ENCODE assay signal across 1 cellular context in genomic region chr12:39442895-39443703, GRCh38.
A peak's percentile ranks its signal among the peaks of the same experiment; 100 is the strongest.
TF ChIP-seq lines count a peak whose summit lies in the region.

A gene with protein sequence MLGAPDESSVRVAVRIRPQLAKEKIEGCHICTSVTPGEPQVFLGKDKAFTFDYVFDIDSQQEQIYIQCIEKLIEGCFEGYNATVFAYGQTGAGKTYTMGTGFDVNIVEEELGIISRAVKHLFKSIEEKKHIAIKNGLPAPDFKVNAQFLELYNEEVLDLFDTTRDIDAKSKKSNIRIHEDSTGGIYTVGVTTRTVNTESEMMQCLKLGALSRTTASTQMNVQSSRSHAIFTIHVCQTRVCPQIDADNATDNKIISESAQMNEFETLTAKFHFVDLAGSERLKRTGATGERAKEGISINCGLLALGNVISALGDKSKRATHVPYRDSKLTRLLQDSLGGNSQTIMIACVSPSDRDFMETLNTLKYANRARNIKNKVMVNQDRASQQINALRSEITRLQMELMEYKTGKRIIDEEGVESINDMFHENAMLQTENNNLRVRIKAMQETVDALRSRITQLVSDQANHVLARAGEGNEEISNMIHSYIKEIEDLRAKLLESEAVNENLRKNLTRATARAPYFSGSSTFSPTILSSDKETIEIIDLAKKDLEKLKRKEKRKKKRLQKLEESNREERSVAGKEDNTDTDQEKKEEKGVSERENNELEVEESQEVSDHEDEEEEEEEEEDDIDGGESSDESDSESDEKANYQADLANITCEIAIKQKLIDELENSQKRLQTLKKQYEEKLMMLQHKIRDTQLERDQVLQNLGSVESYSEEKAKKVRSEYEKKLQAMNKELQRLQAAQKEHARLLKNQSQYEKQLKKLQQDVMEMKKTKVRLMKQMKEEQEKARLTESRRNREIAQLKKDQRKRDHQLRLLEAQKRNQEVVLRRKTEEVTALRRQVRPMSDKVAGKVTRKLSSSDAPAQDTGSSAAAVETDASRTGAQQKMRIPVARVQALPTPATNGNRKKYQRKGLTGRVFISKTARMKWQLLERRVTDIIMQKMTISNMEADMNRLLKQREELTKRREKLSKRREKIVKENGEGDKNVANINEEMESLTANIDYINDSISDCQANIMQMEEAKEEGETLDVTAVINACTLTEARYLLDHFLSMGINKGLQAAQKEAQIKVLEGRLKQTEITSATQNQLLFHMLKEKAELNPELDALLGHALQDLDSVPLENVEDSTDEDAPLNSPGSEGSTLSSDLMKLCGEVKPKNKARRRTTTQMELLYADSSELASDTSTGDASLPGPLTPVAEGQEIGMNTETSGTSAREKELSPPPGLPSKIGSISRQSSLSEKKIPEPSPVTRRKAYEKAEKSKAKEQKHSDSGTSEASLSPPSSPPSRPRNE (N-terminal part only) (minus strand): TSS chr12:39443120. CDS start chr12:39442970, 150 bp downstream.

TF ChIP-seq in WTC11, 78 proteins besides CTCF, POLR2A, EP300 and RAD21 (continued from another document and continues in another):
- peak; percentile 28; the same call in 1 of the 2 replicates for TF ChIP-seq ERG (CRISPR knock-in tag; IDR thresholded peaks at IDR 0.05)
- TF ChIP-seq MYBL2 (CRISPR knock-in tag; IDR thresholded peaks at IDR 0.05), result peak; percentile 69; the same call in 1 of the 2 replicates
- TF ChIP-seq ZNF219 (CRISPR knock-in tag; IDR thresholded peaks at IDR 0.05; ENCODE audit: borderline replicate concordance), result no peak
- TF ChIP-seq ETV6 (CRISPR knock-in tag; IDR thresholded peaks at IDR 0.05), result no peak
- no peak for TF ChIP-seq JUN (CRISPR knock-in tag; IDR thresholded peaks at IDR 0.05)
- no peak for TF ChIP-seq NFYB (CRISPR knock-in tag; conservative IDR thresholded peaks at IDR 0.05; ENCODE audit: low read depth)
- TF ChIP-seq FOXK1 (CRISPR knock-in tag; IDR thresholded peaks at IDR 0.05), result 0 out of 2 replicates have a peak, but pooled peaks have one; percentile 36
- TF ChIP-seq SMAD3 (CRISPR knock-in tag; IDR thresholded peaks at IDR 0.05; ENCODE audit: borderline replicate concordance), result no peak
- TF ChIP-seq GABPB1 (CRISPR knock-in tag; IDR thresholded peaks at IDR 0.05), result peak; percentile 71
- TF ChIP-seq, protein P1, sequence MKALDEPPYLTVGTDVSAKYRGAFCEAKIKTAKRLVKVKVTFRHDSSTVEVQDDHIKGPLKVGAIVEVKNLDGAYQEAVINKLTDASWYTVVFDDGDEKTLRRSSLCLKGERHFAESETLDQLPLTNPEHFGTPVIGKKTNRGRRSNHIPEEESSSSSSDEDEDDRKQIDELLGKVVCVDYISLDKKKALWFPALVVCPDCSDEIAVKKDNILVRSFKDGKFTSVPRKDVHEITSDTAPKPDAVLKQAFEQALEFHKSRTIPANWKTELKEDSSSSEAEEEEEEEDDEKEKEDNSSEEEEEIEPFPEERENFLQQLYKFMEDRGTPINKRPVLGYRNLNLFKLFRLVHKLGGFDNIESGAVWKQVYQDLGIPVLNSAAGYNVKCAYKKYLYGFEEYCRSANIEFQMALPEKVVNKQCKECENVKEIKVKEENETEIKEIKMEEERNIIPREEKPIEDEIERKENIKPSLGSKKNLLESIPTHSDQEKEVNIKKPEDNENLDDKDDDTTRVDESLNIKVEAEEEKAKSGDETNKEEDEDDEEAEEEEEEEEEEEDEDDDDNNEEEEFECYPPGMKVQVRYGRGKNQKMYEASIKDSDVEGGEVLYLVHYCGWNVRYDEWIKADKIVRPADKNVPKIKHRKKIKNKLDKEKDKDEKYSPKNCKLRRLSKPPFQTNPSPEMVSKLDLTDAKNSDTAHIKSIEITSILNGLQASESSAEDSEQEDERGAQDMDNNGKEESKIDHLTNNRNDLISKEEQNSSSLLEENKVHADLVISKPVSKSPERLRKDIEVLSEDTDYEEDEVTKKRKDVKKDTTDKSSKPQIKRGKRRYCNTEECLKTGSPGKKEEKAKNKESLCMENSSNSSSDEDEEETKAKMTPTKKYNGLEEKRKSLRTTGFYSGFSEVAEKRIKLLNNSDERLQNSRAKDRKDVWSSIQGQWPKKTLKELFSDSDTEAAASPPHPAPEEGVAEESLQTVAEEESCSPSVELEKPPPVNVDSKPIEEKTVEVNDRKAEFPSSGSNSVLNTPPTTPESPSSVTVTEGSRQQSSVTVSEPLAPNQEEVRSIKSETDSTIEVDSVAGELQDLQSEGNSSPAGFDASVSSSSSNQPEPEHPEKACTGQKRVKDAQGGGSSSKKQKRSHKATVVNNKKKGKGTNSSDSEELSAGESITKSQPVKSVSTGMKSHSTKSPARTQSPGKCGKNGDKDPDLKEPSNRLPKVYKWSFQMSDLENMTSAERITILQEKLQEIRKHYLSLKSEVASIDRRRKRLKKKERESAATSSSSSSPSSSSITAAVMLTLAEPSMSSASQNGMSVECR (CRISPR knock-in tag; IDR thresholded peaks at IDR 0.05; ENCODE audit: borderline replicate concordance), result peak; percentile 57; the same call in 1 of the 2 replicates
- peak; percentile 43 for TF ChIP-seq FOXP1 (CRISPR knock-in tag; IDR thresholded peaks at IDR 0.05; ENCODE audit: borderline replicate concordance)
- no peak for TF ChIP-seq JAZF1 (CRISPR knock-in tag; IDR thresholded peaks at IDR 0.05)
- TF ChIP-seq RELA (CRISPR knock-in tag; IDR thresholded peaks at IDR 0.05; ENCODE audit: borderline replicate concordance), result peak; percentile 56; the same call in 1 of the 2 replicates
- peak; percentile 44 for TF ChIP-seq ZBTB43 (CRISPR knock-in tag; IDR thresholded peaks at IDR 0.05)
- TF ChIP-seq GRHL2 (CRISPR knock-in tag; IDR thresholded peaks at IDR 0.05; ENCODE audit: insufficient replicate concordance, severe bottlenecking), result no peak
- TF ChIP-seq PREB (CRISPR knock-in tag; IDR thresholded peaks at IDR 0.05; ENCODE audit: borderline replicate concordance), result no peak
- TF ChIP-seq CBFB (CRISPR knock-in tag; IDR thresholded peaks at IDR 0.05; ENCODE audit: low read depth), result no peak
- no peak for TF ChIP-seq RORB (CRISPR knock-in tag; IDR thresholded peaks at IDR 0.05)
- 0 out of 2 replicates have a peak, but pooled peaks have one; percentile 33 for TF ChIP-seq NFE2L1 (CRISPR knock-in tag; IDR thresholded peaks at IDR 0.05)
- TF ChIP-seq IRF1 (CRISPR knock-in tag; IDR thresholded peaks at IDR 0.05), result no peak
- TF ChIP-seq, protein P2, sequence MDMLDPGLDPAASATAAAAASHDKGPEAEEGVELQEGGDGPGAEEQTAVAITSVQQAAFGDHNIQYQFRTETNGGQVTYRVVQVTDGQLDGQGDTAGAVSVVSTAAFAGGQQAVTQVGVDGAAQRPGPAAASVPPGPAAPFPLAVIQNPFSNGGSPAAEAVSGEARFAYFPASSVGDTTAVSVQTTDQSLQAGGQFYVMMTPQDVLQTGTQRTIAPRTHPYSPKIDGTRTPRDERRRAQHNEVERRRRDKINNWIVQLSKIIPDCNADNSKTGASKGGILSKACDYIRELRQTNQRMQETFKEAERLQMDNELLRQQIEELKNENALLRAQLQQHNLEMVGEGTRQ (CRISPR knock-in tag; IDR thresholded peaks at IDR 0.05), result no peak
- TF ChIP-seq, protein P3, sequence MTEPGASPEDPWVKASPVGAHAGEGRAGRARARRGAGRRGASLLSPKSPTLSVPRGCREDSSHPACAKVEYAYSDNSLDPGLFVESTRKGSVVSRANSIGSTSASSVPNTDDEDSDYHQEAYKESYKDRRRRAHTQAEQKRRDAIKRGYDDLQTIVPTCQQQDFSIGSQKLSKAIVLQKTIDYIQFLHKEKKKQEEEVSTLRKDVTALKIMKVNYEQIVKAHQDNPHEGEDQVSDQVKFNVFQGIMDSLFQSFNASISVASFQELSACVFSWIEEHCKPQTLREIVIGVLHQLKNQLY (CRISPR knock-in tag; IDR thresholded peaks at IDR 0.05), result no peak
- TF ChIP-seq TEAD1 (CRISPR knock-in tag; IDR thresholded peaks at IDR 0.05), result no peak; the same call in 1 of the 2 replicates
- peak; percentile 52; the same call in 1 of the 2 replicates for TF ChIP-seq FOXP4 (CRISPR knock-in tag; IDR thresholded peaks at IDR 0.05)
- no peak for TF ChIP-seq ATF2 (CRISPR knock-in tag; IDR thresholded peaks at IDR 0.05; ENCODE audit: borderline replicate concordance, low read depth)
- TF ChIP-seq CREM (CRISPR knock-in tag; IDR thresholded peaks at IDR 0.05), result no peak
- TF ChIP-seq NR2C2 (CRISPR knock-in tag; IDR thresholded peaks at IDR 0.05), result no peak
- TF ChIP-seq FOXJ3 (CRISPR knock-in tag; IDR thresholded peaks at IDR 0.05; ENCODE audit: borderline replicate concordance), result no peak
- peak; percentile 51; the same call in 1 of the 2 replicates for TF ChIP-seq NR1H2 (CRISPR knock-in tag; IDR thresholded peaks at IDR 0.05)
- TF ChIP-seq, protein P4, sequence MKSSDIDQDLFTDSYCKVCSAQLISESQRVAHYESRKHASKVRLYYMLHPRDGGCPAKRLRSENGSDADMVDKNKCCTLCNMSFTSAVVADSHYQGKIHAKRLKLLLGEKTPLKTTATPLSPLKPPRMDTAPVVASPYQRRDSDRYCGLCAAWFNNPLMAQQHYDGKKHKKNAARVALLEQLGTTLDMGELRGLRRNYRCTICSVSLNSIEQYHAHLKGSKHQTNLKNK (CRISPR knock-in tag; IDR thresholded peaks at IDR 0.05), result no peak
- TF ChIP-seq, protein P5, sequence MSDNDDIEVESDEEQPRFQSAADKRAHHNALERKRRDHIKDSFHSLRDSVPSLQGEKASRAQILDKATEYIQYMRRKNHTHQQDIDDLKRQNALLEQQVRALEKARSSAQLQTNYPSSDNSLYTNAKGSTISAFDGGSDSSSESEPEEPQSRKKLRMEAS (CRISPR knock-in tag; IDR thresholded peaks at IDR 0.05), result 0 out of 2 replicates have a peak, but pooled peaks have one; percentile 25
- TF ChIP-seq OVOL2 (CRISPR knock-in tag; IDR thresholded peaks at IDR 0.05; ENCODE audit: borderline replicate concordance), result no peak
- TF ChIP-seq ZNF423 (CRISPR knock-in tag; IDR thresholded peaks at IDR 0.05), result peak; percentile 93
- no peak for TF ChIP-seq ATF6 (CRISPR knock-in tag; IDR thresholded peaks at IDR 0.05)
